26 cellular contexts compared by ENCODE assay signal in the genomic region with DNA sequence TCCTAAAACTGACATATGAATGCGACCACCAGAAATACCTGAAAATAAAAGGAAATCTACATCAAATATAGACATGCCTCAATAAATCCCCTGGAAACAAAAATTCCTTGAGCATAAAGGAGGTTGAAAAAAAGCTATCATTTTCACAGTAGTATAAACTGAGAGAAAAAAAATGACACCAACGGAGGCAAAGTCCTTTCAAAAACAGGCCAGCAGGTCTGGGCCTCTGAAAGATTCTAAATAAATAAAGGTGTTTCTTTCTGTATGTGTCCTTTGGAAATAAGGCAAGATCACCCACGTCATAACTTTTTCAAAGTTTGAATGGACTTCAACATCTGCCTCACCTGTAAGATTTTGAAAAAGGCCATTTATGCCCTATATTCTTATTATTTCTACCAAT. TPM values are rescaled to one million over a fixed set of nuclear protein-coding genes. Genes with fewer than 3 reads are reported as not detected.
"Had no signal": no experiment of that assay in that cellular context is flagged by ENCODE, and none has a peak within 500 bp of the region (broad histone marks: within the 10 kb centered on the region; RNA-seq: fewer than 3 reads in every experiment).

No MANE protein-coding gene starts in this region.

- ATAC-seq: PC-3, Right ventricle myocardium inferior, SK-N-SH treated with all-trans-retinoic acid at 6 μM for 48 hours had no signal

- H3K27me3 ChIP-seq: Peyer's patch, SJCRH30 had no signal

- H3K4me3 ChIP-seq: Peyer's patch, SJCRH30 had no signal

- DNase-seq: IMR-90, Karpas-422, KG1, MM.1S, NCI-H1092 treated with DMSO at 0.1 percent for 48 hours, NCI-H1417, NCI-H146, NCI-H1694 treated with DMSO at 0.1 percent for 48 hours, NCI-H1930, NCI-H2081, NCI-H2107, NCI-H226, NCI-H446, NCI-H510A, NCI-H524 treated with DMSO at 0.1 percent for 48 hours, NCI-H69, NCI-H774, PC-3, Peyer's patch, SHP77 treated with DMSO at 0.1 percent for 48 hours, SJCRH30, T-helper 1 cell had no signal

- H3K27ac ChIP-seq: HL-60, Peyer's patch, SJCRH30 had no signal

- H3K9me3 ChIP-seq: Peyer's patch, SJCRH30 had no signal

RNA-seq across cellular contexts. Expression of a gene that starts 31.1 kb away (rescaled TPM):
- total RNA-seq: PC-3, RPMI7951, SJCRH30 had no signal
